Comparison of ENCODE assay signal across 15 cellular contexts in the genomic region with DNA sequence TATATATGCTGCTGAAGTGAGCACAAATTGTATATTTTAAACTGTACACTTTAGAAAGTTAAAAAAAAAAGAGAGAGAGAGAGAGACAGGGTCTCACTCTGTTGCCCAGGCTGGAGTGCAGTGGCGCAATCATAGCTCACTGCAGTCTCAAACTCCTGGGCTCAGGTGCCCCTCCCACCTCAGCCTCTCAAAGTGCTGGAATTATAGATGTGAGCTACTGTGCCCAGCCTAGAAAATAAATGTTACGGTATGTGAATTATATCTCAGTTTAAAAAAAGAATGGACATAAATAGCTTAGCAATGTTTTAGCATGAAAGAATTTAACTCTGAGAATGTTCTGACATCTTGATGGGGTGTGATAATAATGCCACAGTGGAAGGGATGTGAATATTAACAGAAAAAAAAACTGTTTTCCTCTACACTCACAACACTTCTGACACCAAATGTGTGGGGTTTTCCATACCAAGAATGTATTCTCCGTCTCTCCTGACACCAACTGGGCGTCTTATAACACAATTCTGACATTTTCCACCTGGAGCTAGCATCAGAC.
DNase-seq lines count a peak whose midpoint lies in the region; ATAC-seq, FAIRE-seq and TF ChIP-seq lines count a peak whose summit lies in the region.
"Had no signal": no experiment of that assay in that cellular context is flagged by ENCODE, and none has a peak within 500 bp of the region (broad histone marks: within the 10 kb centered on the region; RNA-seq: fewer than 3 reads in every experiment).

No MANE protein-coding gene starts in this region.

- TF ChIP-seq POLR2A in uterus (IDR thresholded peaks at IDR 0.05), result no peak
- no peak for TF ChIP-seq POLR2A in GM12892 (IDR thresholded peaks at IDR 0.05; ENCODE audit: low read depth, low read length)

- intact Hi-C loops in left ventricle myocardium inferior (cut with micrococcal nuclease) (no loop called here), left cardiac atrium (cut with DNase I) (no loop called here), right cardiac atrium (cut with DNase I) (no loop called here), uterus (cut with DNase I; ENCODE audit: low total_unique reads) (no loop called here)

- H3K27me3 ChIP-seq in left ventricle myocardium inferior (ENCODE audit: low read depth) (no peaks in the 10 kb centered on the region), right cardiac atrium (ENCODE audit: control insufficient read depth, insufficient read depth) (no peaks in the 10 kb centered on the region), uterus (no peaks in the 10 kb centered on the region)
- H3K27me3 ChIP-seq: BLaER1 treated with 17β-estradiol and CSF1 and Interleukin-3, amounts not matched to agents 10 nM and 100 nM had no signal

- H3K36me3 ChIP-seq in left ventricle myocardium inferior, result no peaks in the 10 kb centered on the region
- no peaks in the 10 kb centered on the region for H3K36me3 ChIP-seq in uterus
- H3K36me3 ChIP-seq: BLaER1 treated with 17β-estradiol and CSF1 and Interleukin-3, amounts not matched to agents 10 nM and 100 nM had no signal

- FAIRE-seq in GM12892 (lab: Jason Lieb, UNC), result no peak
- FAIRE-seq: GM12878 had no signal

- H3K27ac ChIP-seq in left ventricle myocardium inferior (replicated peaks), result peak overlapping the region; percentile 34
- H3K27ac ChIP-seq in coronary artery, result peak overlapping the region; percentile 40 to 81
- H3K27ac ChIP-seq in right cardiac atrium (ENCODE audit: low read length), result peak overlapping the region; percentile 17
- peak overlapping the region; percentile 17 to 67 for H3K27ac ChIP-seq in uterus
- H3K27ac ChIP-seq: BLaER1 treated with 17β-estradiol and CSF1 and Interleukin-3, amounts not matched to agents 10 nM and 100 nM had no signal

- DNase-seq in left ventricle myocardium inferior (no peak), left cardiac atrium (no peak), coronary artery (ENCODE audit: low spot score) (no peak), right cardiac atrium (no peak), uterus (peak in 1 of 2 donors; percentile 22), GM12892 (ENCODE audit: insufficient read length) (no peak), epidermal melanocyte (ENCODE audit: insufficient read length, low spot score) (no peak), amniotic stem cell (lab: John Stamatoyannopoulos, UW) (no peak)
- DNase-seq: ACHN; CD4-positive, CD25-positive, alpha-beta regulatory T cell; DMS53; H7 had no signal

- peaks cover 4% of the 10 kb centered on the region for H3K9me3 ChIP-seq in left ventricle myocardium inferior (replicated peaks)
- no peaks in the 10 kb centered on the region for H3K9me3 ChIP-seq in right cardiac atrium (ENCODE audit: control insufficient read depth, low read length)
- H3K9me3 ChIP-seq in uterus, result no peaks in the 10 kb centered on the region
- H3K9me3 ChIP-seq: BLaER1 treated with 17β-estradiol and CSF1 and Interleukin-3, amounts not matched to agents 10 nM and 100 nM had no signal

- H3K4me3 ChIP-seq in left ventricle myocardium inferior (no peak overlapping the region), coronary artery (no peak overlapping the region), right cardiac atrium (ENCODE audit: low read length) (no peak overlapping the region), uterus (no peak overlapping the region)
- H3K4me3 ChIP-seq: BLaER1 treated with 17β-estradiol and CSF1 and Interleukin-3, amounts not matched to agents 10 nM and 100 nM; GM12878; GM23338 had no signal

- TF ChIP-seq CTCF in left ventricle myocardium inferior (IDR thresholded peaks at IDR 0.05; ENCODE audit: borderline replicate concordance), result no peak
- no peak for TF ChIP-seq CTCF in coronary artery (IDR thresholded peaks at IDR 0.05)
- TF ChIP-seq CTCF in uterus (IDR thresholded peaks at IDR 0.05), result no peak

- no peak for ATAC-seq in left cardiac atrium
- peak in 1 of 2 donors; percentile 57 for ATAC-seq in right cardiac atrium
- ATAC-seq: GM12878, GM23338 had no signal

- H3K4me1 ChIP-seq in left ventricle myocardium inferior (peaks cover 16% of the 10 kb centered on the region), right cardiac atrium (ENCODE audit: control insufficient read depth, insufficient read depth, low read length) (peaks cover 5% of the 10 kb centered on the region), uterus (no peaks in the 10 kb centered on the region)
- H3K4me1 ChIP-seq: BLaER1 treated with 17β-estradiol and CSF1 and Interleukin-3, amounts not matched to agents 10 nM and 100 nM had no signal

- WGBS in right cardiac atrium, result 69% methylated on average over 4 of the region's 4 CpGs
